Comparison of ENCODE assay signal across 1 cellular context in the genomic region with DNA sequence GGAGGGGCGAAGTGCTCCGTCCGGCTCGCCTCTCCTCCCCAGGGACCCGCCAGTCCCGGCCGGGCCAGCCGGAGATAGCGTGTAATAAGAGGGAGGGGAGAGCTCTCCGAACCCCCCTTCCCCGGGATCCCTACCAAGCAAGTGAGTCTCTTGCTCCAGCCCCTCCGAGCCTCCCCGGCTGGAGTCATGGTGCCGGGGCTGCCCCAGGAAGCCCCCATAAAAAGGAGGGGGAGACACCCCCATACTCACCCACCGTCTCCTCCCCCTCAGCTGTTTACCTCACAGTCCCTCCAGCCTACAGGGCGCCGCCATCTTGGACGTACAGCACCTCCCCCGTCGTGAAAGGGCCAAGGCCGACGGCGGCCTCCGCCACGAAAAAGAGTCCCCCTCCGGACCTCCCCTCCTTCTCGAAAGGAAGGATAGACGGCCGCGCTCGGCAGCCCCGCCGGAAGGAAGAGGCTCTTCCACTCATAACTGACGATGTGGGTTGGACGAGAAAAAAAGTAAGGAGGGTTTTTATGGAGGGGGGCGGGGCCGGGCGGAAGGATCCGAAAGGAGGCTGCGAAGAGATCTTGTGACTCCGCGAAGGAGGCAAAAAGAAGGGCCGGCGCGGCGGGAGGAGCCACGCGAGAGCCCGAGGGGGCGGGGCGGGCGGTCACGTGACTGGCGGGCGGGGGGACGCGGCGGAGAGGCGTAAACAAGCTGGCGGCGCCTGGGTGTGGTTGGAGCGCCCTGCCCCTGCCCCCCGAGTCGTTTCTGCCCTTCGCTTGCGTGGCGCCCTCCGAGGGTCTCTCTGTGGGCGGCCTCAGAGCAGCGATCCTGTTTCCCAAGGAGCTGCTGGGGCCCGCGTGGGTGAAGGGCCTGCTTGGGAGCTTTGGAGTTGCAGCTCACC.
TF ChIP-seq lines count a peak whose summit lies in the region.

A gene (minus strand): TSS at position 323 of the 892 bp plus-strand sequence. CDS start 15,744 bp downstream, outside the sequence.

TF ChIP-seq in HepG2, 621 proteins besides CTCF, POLR2A, EP300 and RAD21 (continued from another document and continues in another):
- TF ChIP-seq, protein P1, sequence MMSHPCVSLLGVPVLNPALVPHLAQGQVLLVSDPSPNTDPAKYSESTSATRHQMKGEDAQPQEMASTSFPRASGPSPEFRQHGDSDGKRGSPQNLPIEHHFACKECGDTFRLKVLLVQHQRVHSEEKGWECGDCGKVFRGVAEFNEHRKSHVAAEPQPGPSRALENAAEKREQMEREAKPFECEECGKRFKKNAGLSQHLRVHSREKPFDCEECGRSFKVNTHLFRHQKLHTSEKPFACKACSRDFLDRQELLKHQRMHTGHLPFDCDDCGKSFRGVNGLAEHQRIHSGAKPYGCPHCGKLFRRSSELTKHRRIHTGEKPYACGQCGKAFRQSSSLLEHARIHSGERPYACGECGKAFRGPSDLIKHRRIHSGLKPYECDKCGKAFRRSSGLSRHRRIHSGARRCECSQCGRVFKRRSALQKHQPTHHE (CRISPR knock-in tag; IDR thresholded peaks at IDR 0.05; ENCODE audit: borderline replicate concordance), result peak; percentile 65; the same call in 1 of the 2 replicates
- peak; percentile 90; the same call in 1 of the 2 replicates for TF ChIP-seq GLI4 (CRISPR knock-in tag; IDR thresholded peaks at IDR 0.05; ENCODE audit: borderline replicate concordance)
- TF ChIP-seq NFE2L1 (CRISPR knock-in tag; IDR thresholded peaks at IDR 0.05; ENCODE audit: borderline replicate concordance), result 0 out of 2 replicates have a peak, but pooled peaks have one; percentile 75
- peak; percentile 47; the same call in 1 of the 2 replicates for TF ChIP-seq NCOA2 (CRISPR knock-in tag; IDR thresholded peaks at IDR 0.05)
- no peak for TF ChIP-seq ZNF615 (CRISPR knock-in tag; IDR thresholded peaks at IDR 0.05; ENCODE audit: borderline replicate concordance)
- TF ChIP-seq, protein P2, sequence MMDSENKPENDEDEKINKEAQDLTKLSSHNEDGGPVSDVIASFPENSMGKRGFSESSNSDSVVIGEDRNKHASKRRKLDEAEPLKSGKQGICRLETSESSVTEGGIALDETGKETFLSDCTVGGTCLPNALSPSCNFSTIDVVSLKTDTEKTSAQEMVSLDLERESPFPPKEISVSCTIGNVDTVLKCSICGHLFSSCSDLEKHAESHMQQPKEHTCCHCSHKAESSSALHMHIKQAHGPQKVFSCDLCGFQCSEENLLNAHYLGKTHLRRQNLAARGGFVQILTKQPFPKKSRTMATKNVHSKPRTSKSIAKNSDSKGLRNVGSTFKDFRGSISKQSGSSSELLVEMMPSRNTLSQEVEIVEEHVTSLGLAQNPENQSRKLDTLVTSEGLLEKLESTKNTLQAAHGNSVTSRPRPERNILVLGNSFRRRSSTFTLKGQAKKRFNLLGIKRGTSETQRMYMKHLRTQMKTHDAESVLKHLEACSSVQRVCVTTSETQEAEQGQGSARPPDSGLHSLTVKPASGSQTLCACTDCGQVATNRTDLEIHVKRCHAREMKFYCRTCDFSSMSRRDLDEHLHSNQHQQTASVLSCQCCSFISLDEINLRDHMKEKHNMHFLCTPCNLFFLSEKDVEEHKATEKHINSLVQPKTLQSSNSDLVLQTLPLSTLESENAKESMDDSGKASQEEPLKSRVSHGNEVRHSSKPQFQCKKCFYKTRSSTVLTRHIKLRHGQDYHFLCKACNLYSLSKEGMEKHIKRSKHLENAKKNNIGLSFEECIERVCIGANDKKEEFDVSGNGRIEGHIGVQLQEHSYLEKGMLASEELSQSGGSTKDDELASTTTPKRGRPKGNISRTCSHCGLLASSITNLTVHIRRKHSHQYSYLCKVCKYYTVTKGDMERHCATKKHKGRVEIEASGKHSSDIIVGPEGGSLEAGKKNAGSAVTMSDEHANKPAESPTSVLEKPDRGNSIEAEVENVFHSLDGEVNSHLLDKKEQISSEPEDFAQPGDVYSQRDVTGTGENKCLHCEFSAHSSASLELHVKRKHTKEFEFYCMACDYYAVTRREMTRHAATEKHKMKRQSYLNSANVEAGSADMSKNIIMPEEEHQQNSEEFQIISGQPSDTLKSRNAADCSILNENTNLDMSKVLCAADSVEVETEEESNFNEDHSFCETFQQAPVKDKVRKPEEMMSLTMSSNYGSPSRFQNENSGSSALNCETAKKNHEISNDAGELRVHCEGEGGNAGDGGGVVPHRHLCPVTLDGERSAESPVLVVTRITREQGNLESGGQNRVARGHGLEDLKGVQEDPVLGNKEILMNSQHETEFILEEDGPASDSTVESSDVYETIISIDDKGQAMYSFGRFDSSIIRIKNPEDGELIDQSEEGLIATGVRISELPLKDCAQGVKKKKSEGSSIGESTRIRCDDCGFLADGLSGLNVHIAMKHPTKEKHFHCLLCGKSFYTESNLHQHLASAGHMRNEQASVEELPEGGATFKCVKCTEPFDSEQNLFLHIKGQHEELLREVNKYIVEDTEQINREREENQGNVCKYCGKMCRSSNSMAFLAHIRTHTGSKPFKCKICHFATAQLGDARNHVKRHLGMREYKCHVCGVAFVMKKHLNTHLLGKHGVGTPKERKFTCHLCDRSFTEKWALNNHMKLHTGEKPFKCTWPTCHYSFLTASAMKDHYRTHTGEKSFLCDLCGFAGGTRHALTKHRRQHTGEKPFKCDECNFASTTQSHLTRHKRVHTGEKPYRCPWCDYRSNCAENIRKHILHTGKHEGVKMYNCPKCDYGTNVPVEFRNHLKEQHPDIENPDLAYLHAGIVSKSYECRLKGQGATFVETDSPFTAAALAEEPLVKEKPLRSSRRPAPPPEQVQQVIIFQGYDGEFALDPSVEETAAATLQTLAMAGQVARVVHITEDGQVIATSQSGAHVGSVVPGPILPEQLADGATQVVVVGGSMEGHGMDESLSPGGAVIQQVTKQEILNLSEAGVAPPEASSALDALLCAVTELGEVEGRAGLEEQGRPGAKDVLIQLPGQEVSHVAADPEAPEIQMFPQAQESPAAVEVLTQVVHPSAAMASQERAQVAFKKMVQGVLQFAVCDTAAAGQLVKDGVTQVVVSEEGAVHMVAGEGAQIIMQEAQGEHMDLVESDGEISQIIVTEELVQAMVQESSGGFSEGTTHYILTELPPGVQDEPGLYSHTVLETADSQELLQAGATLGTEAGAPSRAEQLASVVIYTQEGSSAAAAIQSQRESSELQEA (CRISPR knock-in tag; IDR thresholded peaks at IDR 0.05; ENCODE audit: not compliant biosample characterization), result no peak
- TF ChIP-seq ATAD3A (CRISPR knock-in tag; IDR thresholded peaks at IDR 0.05), result 0 out of 2 replicates have a peak, but pooled peaks have one; percentile 65
- TF ChIP-seq FOXK2 (IDR thresholded peaks at IDR 0.05), result 0 out of 2 replicates have a peak, but pooled peaks have one; percentile 23
- peak; percentile 88 for TF ChIP-seq RAD51 (IDR thresholded peaks at IDR 0.05; ENCODE audit: borderline replicate concordance)
- TF ChIP-seq ATF7 (IDR thresholded peaks at IDR 0.05), result no peak
- no peak for TF ChIP-seq ATF7 (CRISPR knock-in tag; IDR thresholded peaks at IDR 0.05)
- TF ChIP-seq, protein P3, sequence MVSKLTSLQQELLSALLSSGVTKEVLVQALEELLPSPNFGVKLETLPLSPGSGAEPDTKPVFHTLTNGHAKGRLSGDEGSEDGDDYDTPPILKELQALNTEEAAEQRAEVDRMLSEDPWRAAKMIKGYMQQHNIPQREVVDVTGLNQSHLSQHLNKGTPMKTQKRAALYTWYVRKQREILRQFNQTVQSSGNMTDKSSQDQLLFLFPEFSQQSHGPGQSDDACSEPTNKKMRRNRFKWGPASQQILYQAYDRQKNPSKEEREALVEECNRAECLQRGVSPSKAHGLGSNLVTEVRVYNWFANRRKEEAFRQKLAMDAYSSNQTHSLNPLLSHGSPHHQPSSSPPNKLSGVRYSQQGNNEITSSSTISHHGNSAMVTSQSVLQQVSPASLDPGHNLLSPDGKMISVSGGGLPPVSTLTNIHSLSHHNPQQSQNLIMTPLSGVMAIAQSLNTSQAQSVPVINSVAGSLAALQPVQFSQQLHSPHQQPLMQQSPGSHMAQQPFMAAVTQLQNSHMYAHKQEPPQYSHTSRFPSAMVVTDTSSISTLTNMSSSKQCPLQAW (CRISPR knock-in tag; IDR thresholded peaks at IDR 0.05), result peak; percentile 81
- peak; percentile 70; the same call in 1 of the 2 replicates for TF ChIP-seq MXD4 (CRISPR knock-in tag; IDR thresholded peaks at IDR 0.05)
- TF ChIP-seq ZNF547 (CRISPR knock-in tag; IDR thresholded peaks at IDR 0.05), result no peak; the same call in none of the 2 replicates
- TF ChIP-seq ZNF501 (CRISPR knock-in tag; IDR thresholded peaks at IDR 0.05), result peak; percentile 69; the same call in 1 of the 2 replicates
- TF ChIP-seq, protein P4, sequence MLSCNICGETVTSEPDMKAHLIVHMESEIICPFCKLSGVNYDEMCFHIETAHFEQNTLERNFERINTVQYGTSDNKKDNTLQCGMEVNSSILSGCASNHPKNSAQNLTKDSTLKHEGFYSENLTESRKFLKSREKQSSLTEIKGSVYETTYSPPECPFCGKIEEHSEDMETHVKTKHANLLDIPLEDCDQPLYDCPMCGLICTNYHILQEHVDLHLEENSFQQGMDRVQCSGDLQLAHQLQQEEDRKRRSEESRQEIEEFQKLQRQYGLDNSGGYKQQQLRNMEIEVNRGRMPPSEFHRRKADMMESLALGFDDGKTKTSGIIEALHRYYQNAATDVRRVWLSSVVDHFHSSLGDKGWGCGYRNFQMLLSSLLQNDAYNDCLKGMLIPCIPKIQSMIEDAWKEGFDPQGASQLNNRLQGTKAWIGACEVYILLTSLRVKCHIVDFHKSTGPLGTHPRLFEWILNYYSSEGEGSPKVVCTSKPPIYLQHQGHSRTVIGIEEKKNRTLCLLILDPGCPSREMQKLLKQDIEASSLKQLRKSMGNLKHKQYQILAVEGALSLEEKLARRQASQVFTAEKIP (CRISPR knock-in tag; IDR thresholded peaks at IDR 0.05; ENCODE audit: borderline replicate concordance), result no peak
- TF ChIP-seq, protein P5, sequence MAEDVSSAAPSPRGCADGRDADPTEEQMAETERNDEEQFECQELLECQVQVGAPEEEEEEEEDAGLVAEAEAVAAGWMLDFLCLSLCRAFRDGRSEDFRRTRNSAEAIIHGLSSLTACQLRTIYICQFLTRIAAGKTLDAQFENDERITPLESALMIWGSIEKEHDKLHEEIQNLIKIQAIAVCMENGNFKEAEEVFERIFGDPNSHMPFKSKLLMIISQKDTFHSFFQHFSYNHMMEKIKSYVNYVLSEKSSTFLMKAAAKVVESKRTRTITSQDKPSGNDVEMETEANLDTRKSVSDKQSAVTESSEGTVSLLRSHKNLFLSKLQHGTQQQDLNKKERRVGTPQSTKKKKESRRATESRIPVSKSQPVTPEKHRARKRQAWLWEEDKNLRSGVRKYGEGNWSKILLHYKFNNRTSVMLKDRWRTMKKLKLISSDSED (CRISPR knock-in tag; IDR thresholded peaks at IDR 0.05), result no peak
- TF ChIP-seq FLYWCH1 (CRISPR knock-in tag; IDR thresholded peaks at IDR 0.05), result no peak
- TF ChIP-seq HOXA7 (CRISPR knock-in tag; IDR thresholded peaks at IDR 0.05), result peak; percentile 68; the same call in 1 of the 2 replicates
- TF ChIP-seq, protein P6, sequence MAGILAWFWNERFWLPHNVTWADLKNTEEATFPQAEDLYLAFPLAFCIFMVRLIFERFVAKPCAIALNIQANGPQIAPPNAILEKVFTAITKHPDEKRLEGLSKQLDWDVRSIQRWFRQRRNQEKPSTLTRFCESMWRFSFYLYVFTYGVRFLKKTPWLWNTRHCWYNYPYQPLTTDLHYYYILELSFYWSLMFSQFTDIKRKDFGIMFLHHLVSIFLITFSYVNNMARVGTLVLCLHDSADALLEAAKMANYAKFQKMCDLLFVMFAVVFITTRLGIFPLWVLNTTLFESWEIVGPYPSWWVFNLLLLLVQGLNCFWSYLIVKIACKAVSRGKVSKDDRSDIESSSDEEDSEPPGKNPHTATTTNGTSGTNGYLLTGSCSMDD (CRISPR knock-in tag; IDR thresholded peaks at IDR 0.05), result no peak
- TF ChIP-seq PPARG (CRISPR knock-in tag; conservative IDR thresholded peaks at IDR 0.05), result no peak
- TF ChIP-seq ZNF24 (IDR thresholded peaks at IDR 0.05), result 0 out of 2 replicates have a peak, but pooled peaks have one; percentile 59
- no peak for TF ChIP-seq PAF1 (CRISPR knock-in tag; IDR thresholded peaks at IDR 0.05)
- peak; percentile 88 for TF ChIP-seq ZNF543 (CRISPR knock-in tag; IDR thresholded peaks at IDR 0.05)
- peak; percentile 91; the same call in 1 of the 2 replicates for TF ChIP-seq KLF12 (CRISPR knock-in tag; IDR thresholded peaks at IDR 0.05; ENCODE audit: borderline replicate concordance)
- TF ChIP-seq CCAR2 (optimal IDR thresholded peaks at IDR 0.05; ENCODE audit: low read depth, low read length), result no peak
- TF ChIP-seq SKI (IDR thresholded peaks at IDR 0.05; ENCODE audit: partially characterized antibody), result peak; percentile 79
- peak; percentile 60 for TF ChIP-seq NFYB (CRISPR knock-in tag; IDR thresholded peaks at IDR 0.05)
- TF ChIP-seq ZNF367 (CRISPR knock-in tag; IDR thresholded peaks at IDR 0.05; ENCODE audit: borderline replicate concordance), result no peak
- no peak for TF ChIP-seq ZNF124 (CRISPR knock-in tag; IDR thresholded peaks at IDR 0.05)
- no peak for TF ChIP-seq IKZF1 (IDR thresholded peaks at IDR 0.05)
- TF ChIP-seq, protein P7, sequence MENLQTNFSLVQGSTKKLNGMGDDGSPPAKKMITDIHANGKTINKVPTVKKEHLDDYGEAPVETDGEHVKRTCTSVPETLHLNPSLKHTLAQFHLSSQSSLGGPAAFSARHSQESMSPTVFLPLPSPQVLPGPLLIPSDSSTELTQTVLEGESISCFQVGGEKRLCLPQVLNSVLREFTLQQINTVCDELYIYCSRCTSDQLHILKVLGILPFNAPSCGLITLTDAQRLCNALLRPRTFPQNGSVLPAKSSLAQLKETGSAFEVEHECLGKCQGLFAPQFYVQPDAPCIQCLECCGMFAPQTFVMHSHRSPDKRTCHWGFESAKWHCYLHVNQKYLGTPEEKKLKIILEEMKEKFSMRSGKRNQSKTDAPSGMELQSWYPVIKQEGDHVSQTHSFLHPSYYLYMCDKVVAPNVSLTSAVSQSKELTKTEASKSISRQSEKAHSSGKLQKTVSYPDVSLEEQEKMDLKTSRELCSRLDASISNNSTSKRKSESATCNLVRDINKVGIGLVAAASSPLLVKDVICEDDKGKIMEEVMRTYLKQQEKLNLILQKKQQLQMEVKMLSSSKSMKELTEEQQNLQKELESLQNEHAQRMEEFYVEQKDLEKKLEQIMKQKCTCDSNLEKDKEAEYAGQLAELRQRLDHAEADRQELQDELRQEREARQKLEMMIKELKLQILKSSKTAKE (CRISPR knock-in tag; IDR thresholded peaks at IDR 0.05; ENCODE audit: borderline replicate concordance), result 0 out of 2 replicates have a peak, but pooled peaks have one; percentile 32
- TF ChIP-seq TRIM24 (CRISPR knock-in tag; IDR thresholded peaks at IDR 0.05), result no peak
- no peak for TF ChIP-seq CBX5 (CRISPR knock-in tag; IDR thresholded peaks at IDR 0.05; ENCODE audit: borderline replicate concordance)
- TF ChIP-seq ZNF883 (CRISPR knock-in tag; IDR thresholded peaks at IDR 0.05; ENCODE audit: not compliant biosample characterization), result peak; percentile 79
- peak; percentile 64 for TF ChIP-seq ARNTL (CRISPR knock-in tag; IDR thresholded peaks at IDR 0.05)
